In genomic region chr12:95321516-95322246, GRCh38 we compare ENCODE assay signal across 21 cellular contexts.
"Had no signal": no experiment of that assay in that cellular context is flagged by ENCODE, and none has a peak within 500 bp of the region (broad histone marks: within the 10 kb centered on the region; RNA-seq: fewer than 3 reads in every experiment).

No MANE protein-coding gene starts in this region.

- H3K27ac ChIP-seq: adrenal gland, breast epithelium, right lobe of liver, testis, upper lobe of left lung had no signal

- DNase-seq: activated CD4-positive, alpha-beta T cell treated with anti-CD3 and anti-CD28 coated beads for 36 hours; activated CD4-positive, alpha-beta T cell treated with anti-CD3 and anti-CD28 coated beads, Interleukin-2, amount 50 U/mL, for 48 hours; activated gamma-delta T cell; adrenal gland; cortex of kidney; esophagus squamous epithelium; left ventricle myocardium superior; occipital lobe; right lobe of liver; stimulated activated CD4-positive, alpha-beta T cell treated with anti-CD3 and anti-CD28 coated beads, Interleukin-4, amount 100 ng/mL, for 24 hours; stomach; testis; upper lobe of left lung had no signal

- H3K4me1 ChIP-seq: adrenal gland, breast epithelium had no signal

- H3K4me1 Mint-ChIP-seq: activated CD4-positive, alpha-beta T cell treated with anti-CD3 and anti-CD28 coated beads for 36 hours; activated naive CD4-positive, alpha-beta T cell treated with anti-CD3 and anti-CD28 coated beads, Interleukin-2, amount 50 U/mL, for 24 hours; stimulated activated effector memory CD8-positive, alpha-beta T cell treated with anti-CD3 and anti-CD28 coated beads, Interleukin-12 subunit alpha, Interleukin-12 subunit beta, amount 100 ng/mL, for 72 hours; WTC11 had no signal

- FAIRE-seq: astrocyte, endothelial cell of umbilical vein had no signal

- H3K4me2 ChIP-seq: smooth muscle cell had no signal

- H3K9me3 Mint-ChIP-seq: activated naive CD4-positive, alpha-beta T cell treated with anti-CD3 and anti-CD28 coated beads, Interleukin-2, amount 50 U/mL, for 24 hours; natural killer cell treated with Interleukin-12 subunit alpha and Interleukin-12 subunit beta and Interleukin-15 and Interleukin-18, amount 100 ng/mL, for 72 hours; stimulated activated effector memory CD8-positive, alpha-beta T cell treated with anti-CD3 and anti-CD28 coated beads, Interleukin-12 subunit alpha, Interleukin-12 subunit beta, amount 100 ng/mL, for 72 hours; WTC11 had no signal

- H3K36me3 ChIP-seq: adrenal gland, breast epithelium, esophagus squamous epithelium, right lobe of liver, stomach, upper lobe of left lung had no signal

- H3K9me3 ChIP-seq: adrenal gland, breast epithelium, esophagus squamous epithelium, right lobe of liver, stomach, testis, upper lobe of left lung had no signal

- H3K27ac Mint-ChIP-seq: activated CD4-positive, alpha-beta T cell treated with anti-CD3 and anti-CD28 coated beads for 36 hours; activated naive CD4-positive, alpha-beta T cell treated with anti-CD3 and anti-CD28 coated beads, Interleukin-2, amount 50 U/mL, for 24 hours; natural killer cell treated with Interleukin-12 subunit alpha and Interleukin-12 subunit beta and Interleukin-15 and Interleukin-18, amount 100 ng/mL, for 72 hours; stimulated activated effector memory CD8-positive, alpha-beta T cell treated with anti-CD3 and anti-CD28 coated beads, Interleukin-12 subunit alpha, Interleukin-12 subunit beta, amount 100 ng/mL, for 72 hours; WTC11 had no signal

- H3K27me3 Mint-ChIP-seq: activated CD4-positive, alpha-beta T cell treated with anti-CD3 and anti-CD28 coated beads for 36 hours; activated naive CD4-positive, alpha-beta T cell treated with anti-CD3 and anti-CD28 coated beads, Interleukin-2, amount 50 U/mL, for 24 hours had no signal

- H3K36me3 Mint-ChIP-seq: activated naive CD4-positive, alpha-beta T cell treated with anti-CD3 and anti-CD28 coated beads, Interleukin-2, amount 50 U/mL, for 24 hours; natural killer cell treated with Interleukin-12 subunit alpha and Interleukin-12 subunit beta and Interleukin-15 and Interleukin-18, amount 100 ng/mL, for 72 hours; stimulated activated effector memory CD8-positive, alpha-beta T cell treated with anti-CD3 and anti-CD28 coated beads, Interleukin-12 subunit alpha, Interleukin-12 subunit beta, amount 100 ng/mL, for 72 hours; WTC11 had no signal

- H3K4me3 Mint-ChIP-seq: activated CD4-positive, alpha-beta T cell treated with anti-CD3 and anti-CD28 coated beads for 36 hours; activated naive CD4-positive, alpha-beta T cell treated with anti-CD3 and anti-CD28 coated beads, Interleukin-2, amount 50 U/mL, for 24 hours; natural killer cell treated with Interleukin-12 subunit alpha and Interleukin-12 subunit beta and Interleukin-15 and Interleukin-18, amount 100 ng/mL, for 72 hours; stimulated activated effector memory CD8-positive, alpha-beta T cell treated with anti-CD3 and anti-CD28 coated beads, Interleukin-12 subunit alpha, Interleukin-12 subunit beta, amount 100 ng/mL, for 72 hours; WTC11 had no signal

- H3K27me3 ChIP-seq: adrenal gland, breast epithelium, right lobe of liver, stomach, testis, upper lobe of left lung had no signal

- H3K4me3 ChIP-seq: adrenal gland, breast epithelium, esophagus squamous epithelium, right lobe of liver, smooth muscle cell, stomach, testis, upper lobe of left lung had no signal
